7 cellular contexts compared by ENCODE assay signal in genomic region chr5:180291234-180291940, GRCh38. TPM values are rescaled to one million over a fixed set of nuclear protein-coding genes. Genes with fewer than 3 reads are reported as not detected.
A peak's percentile ranks its signal among the peaks of the same experiment; 100 is the strongest.
DNase-seq lines count a peak whose midpoint lies in the region; ATAC-seq and TF ChIP-seq lines count a peak whose summit lies in the region.

No MANE protein-coding gene starts in this region.

- intact Hi-C loops in head of caudate nucleus (cut with DNase I), result loop anchor here (5.0 kb wide), 1 partner anchor 181 kb away; no protein-coding TSS in a partner anchor

- H3K36me3 Mint-ChIP-seq in activated CD8-positive, alpha-beta T cell treated with anti-CD3 and anti-CD28 coated beads, Interleukin-2, amount 10 ng/mL, durations not matched to agents 7 days and 5 days (ENCODE audit: low read depth), result peaks cover 15% of the 10 kb centered on the region
- H3K36me3 Mint-ChIP-seq in progenitor cell of endocrine pancreas (ENCODE audit: insufficient read depth), result peaks cover 7% of the 10 kb centered on the region

- H3K27me3 Mint-ChIP-seq in activated CD8-positive, alpha-beta T cell treated with anti-CD3 and anti-CD28 coated beads, Interleukin-2, amount 10 ng/mL, durations not matched to agents 7 days and 5 days (ENCODE audit: low read depth), result no peaks in the 10 kb centered on the region
- no peaks in the 10 kb centered on the region for H3K27me3 Mint-ChIP-seq in progenitor cell of endocrine pancreas

- TF ChIP-seq CTCF in GM12865 (IDR thresholded peaks at IDR 0.05; ENCODE audit: insufficient read depth, low read depth, low read length, missing control alignments), result peak; percentile 8
- TF ChIP-seq CTCF in progenitor cell of endocrine pancreas (IDR thresholded peaks at IDR 0.05; ENCODE audit: unreplicated experiment), result peak; percentile 38

- peaks cover 35% of the 10 kb centered on the region for H3K4me1 Mint-ChIP-seq in activated CD8-positive, alpha-beta T cell treated with anti-CD3 and anti-CD28 coated beads, Interleukin-2, amount 10 ng/mL, durations not matched to agents 7 days and 5 days (ENCODE audit: low read depth)
- peaks cover 46% of the 10 kb centered on the region for H3K4me1 Mint-ChIP-seq in progenitor cell of endocrine pancreas (ENCODE audit: low read depth)

- ATAC-seq in GM21367 (IDR thresholded peaks at IDR 0.05; ENCODE audit: unreplicated experiment), result peak; percentile 32
- ATAC-seq in HG03558 (IDR thresholded peaks at IDR 0.05; ENCODE audit: extremely low read depth, unreplicated experiment), result peak; percentile 21
- ATAC-seq in activated CD8-positive, alpha-beta T cell treated with anti-CD3 and anti-CD28 coated beads, Interleukin-2, amount 10 ng/mL, durations not matched to agents 7 days and 5 days, result peak; percentile 57

- POLR2A ChIA-PET in activated CD8-positive, alpha-beta T cell treated with anti-CD3 and anti-CD28 coated beads, Interleukin-2, amount 10 ng/mL, durations not matched to agents 7 days and 5 days (lab: Charles Lee), result no interaction called here

- H3K9me3 Mint-ChIP-seq in activated CD8-positive, alpha-beta T cell treated with anti-CD3 and anti-CD28 coated beads, Interleukin-2, amount 10 ng/mL, durations not matched to agents 7 days and 5 days (ENCODE audit: insufficient read depth), result no peaks in the 10 kb centered on the region
- H3K9me3 Mint-ChIP-seq in progenitor cell of endocrine pancreas (ENCODE audit: low read depth), result no peaks in the 10 kb centered on the region

- CTCF ChIA-PET in activated CD8-positive, alpha-beta T cell treated with anti-CD3 and anti-CD28 coated beads, Interleukin-2, amount 10 ng/mL, durations not matched to agents 7 days and 5 days (lab: Charles Lee), result interaction anchor here (1.3 to 3.8 kb wide), 6 partner anchors 10 to 82 kb away, joined by 4 to 52 read pairs (median 6); partner anchors contain the start of gene RASGEF1C

- peak overlapping the region; percentile 80 for H3K27ac Mint-ChIP-seq in activated CD8-positive, alpha-beta T cell treated with anti-CD3 and anti-CD28 coated beads, Interleukin-2, amount 10 ng/mL, durations not matched to agents 7 days and 5 days
- H3K27ac Mint-ChIP-seq in progenitor cell of endocrine pancreas, result peak overlapping the region; percentile 86

- H3K4me3 Mint-ChIP-seq in activated CD8-positive, alpha-beta T cell treated with anti-CD3 and anti-CD28 coated beads, Interleukin-2, amount 10 ng/mL, durations not matched to agents 7 days and 5 days, result peak overlapping the region; percentile 77
- H3K4me3 Mint-ChIP-seq in progenitor cell of endocrine pancreas (ENCODE audit: low read depth), result peak overlapping the region; percentile 82

- H3K4me3 ChIP-seq in GM12865 (ENCODE audit: low read depth, low read length), result peak overlapping the region; percentile 83

- peak; percentile 34 for DNase-seq in GM12865 (ENCODE audit: low read depth)
- DNase-seq in activated CD8-positive, alpha-beta T cell treated with anti-CD3 and anti-CD28 coated beads, Interleukin-2, amount 10 ng/mL, durations not matched to agents 7 days and 5 days, result peak; percentile 37
- DNase-seq in head of caudate nucleus, result peak in 30 of 42 donors; percentile 6 to 63 (median 36)
- DNase-seq in progenitor cell of endocrine pancreas (ENCODE audit: low spot score, unreplicated experiment), result peak; percentile 37
- no peak for DNase-seq in HCEC 1CT

RNA-seq across cellular contexts. Expression of gene MAPK9, which starts 0.5 kb away (rescaled TPM):
- 10 to 100 TPM; 42.6 to 44.6 TPM for total RNA-seq in activated CD8-positive, alpha-beta T cell treated with anti-CD3 and anti-CD28 coated beads, Interleukin-2, amount 10 ng/mL, durations not matched to agents 7 days and 5 days
- total RNA-seq in progenitor cell of endocrine pancreas, result 47.6 and 51.2 TPM in 2 replicates
